In genomic region chr20:31565699-31566331, GRCh38 we compare ENCODE assay signal across 10 cellular contexts. TPM values are rescaled to one million over a fixed set of nuclear protein-coding genes. Genes with fewer than 3 reads are reported as not detected.
DNase-seq lines count a peak whose midpoint lies in the region; ATAC-seq and TF ChIP-seq lines count a peak whose summit lies in the region.
"Had no signal": no experiment of that assay in that cellular context is flagged by ENCODE, and none has a peak within 500 bp of the region (broad histone marks: within the 10 kb centered on the region; RNA-seq: fewer than 3 reads in every experiment).

No MANE protein-coding gene starts in this region.

- BruUV-seq in MCF 10A (replicated peaks; lab: Mats Ljungman, UMichigan), result no TSS peak

- peaks cover 79% of the 10 kb centered on the region for H3K36me3 Mint-ChIP-seq in MCF 10A (ENCODE audit: insufficient read depth, unreplicated experiment)
- H3K36me3 Mint-ChIP-seq in progenitor cell of endocrine pancreas (ENCODE audit: insufficient read depth), result peaks cover 20% of the 10 kb centered on the region

- H3K27ac Mint-ChIP-seq in MCF 10A (ENCODE audit: low read depth, unreplicated experiment), result no peak overlapping the region
- peak overlapping the region; percentile 62 for H3K27ac Mint-ChIP-seq in progenitor cell of endocrine pancreas

- H3K4me1 Mint-ChIP-seq in MCF 10A (ENCODE audit: insufficient read depth, unreplicated experiment) (peaks cover 47% of the 10 kb centered on the region), progenitor cell of endocrine pancreas (ENCODE audit: low read depth) (peaks cover 32% of the 10 kb centered on the region)

- POLR2A ChIA-PET in MCF 10A (lab: Yijun Ruan, JAX), result interaction anchor here (0.7 to 30.6 kb wide), 9 partner anchors 8 to 185 kb away, joined by 3 to 1321 read pairs (median 17); partner anchors contain the start of gene ID1

- no peak for TF ChIP-seq CTCF in MCF 10A (IDR thresholded peaks at IDR 0.05; ENCODE audit: unreplicated experiment)
- TF ChIP-seq CTCF in progenitor cell of endocrine pancreas (IDR thresholded peaks at IDR 0.05; ENCODE audit: unreplicated experiment), result no peak

- H3K4me3 Mint-ChIP-seq in MCF 10A (ENCODE audit: unreplicated experiment) (no peak overlapping the region), progenitor cell of endocrine pancreas (ENCODE audit: low read depth) (no peak overlapping the region)
- H3K4me3 Mint-ChIP-seq: activated CD4-positive, alpha-beta T cell treated with anti-CD3 and anti-CD28 coated beads for 36 hours; central memory CD8-positive, alpha-beta T cell had no signal

- DNase-seq in DMS79 treated with DMSO at 0.1 percent for 48 hours (lab: John Stamatoyannopoulos, UW), result peak; percentile 60
- DNase-seq in NCI-H1105 treated with DMSO at 0.1 percent for 48 hours (lab: John Stamatoyannopoulos, UW), result peak; percentile 63
- peak; percentile 90 for DNase-seq in MCF 10A (ENCODE audit: unreplicated experiment)
- DNase-seq in progenitor cell of endocrine pancreas (ENCODE audit: low spot score, unreplicated experiment), result no peak
- DNase-seq in stimulated activated CD4-positive, alpha-beta T cell treated with anti-CD3 and anti-CD28 coated beads, Interleukin-1b, Interleukin-23, amount 100 ng/mL, for 48 hours, result no peak
- DNase-seq: activated naive CD4-positive, alpha-beta T cell had no signal

- no peaks in the 10 kb centered on the region for H3K27me3 Mint-ChIP-seq in MCF 10A (ENCODE audit: insufficient read depth, unreplicated experiment)
- H3K27me3 Mint-ChIP-seq in progenitor cell of endocrine pancreas, result no peaks in the 10 kb centered on the region
- H3K27me3 Mint-ChIP-seq: activated CD4-positive, alpha-beta T cell treated with anti-CD3 and anti-CD28 coated beads for 36 hours; central memory CD8-positive, alpha-beta T cell had no signal

- intact Hi-C loops in MCF 10A (cut with micrococcal nuclease), result no loop called here

- no peaks in the 10 kb centered on the region for H3K9me3 Mint-ChIP-seq in MCF 10A (ENCODE audit: unreplicated experiment)
- H3K9me3 Mint-ChIP-seq in progenitor cell of endocrine pancreas (ENCODE audit: low read depth), result no peaks in the 10 kb centered on the region
- H3K9me3 Mint-ChIP-seq: central memory CD8-positive, alpha-beta T cell had no signal

- ATAC-seq in GM21526 (IDR thresholded peaks at IDR 0.05; ENCODE audit: low FRiP score, unreplicated experiment) (no peak), GM19324 (IDR thresholded peaks at IDR 0.05; ENCODE audit: low FRiP score, unreplicated experiment) (no peak)

- CTCF ChIA-PET in MCF 10A (lab: Yijun Ruan, JAX), result interaction anchor here (0.6 to 31.0 kb wide), 10 partner anchors 7 to 162 kb away, joined by 3 to 1902 read pairs (median 12); partner anchors contain the start of genes BCL2L1 and ID1

RNA-seq across cellular contexts. Expression of gene ID1, which starts 39.3 kb away (rescaled TPM):
- total RNA-seq in MCF 10A (2022) (35.7 and 38.4 TPM in 2 replicates), progenitor cell of endocrine pancreas (322 and 326 TPM in 2 replicates)

RNA-seq across cellular contexts. Expression of gene HM13, which starts 51.6 kb away (rescaled TPM):
- total RNA-seq in MCF 10A (2022) (276 and 338 TPM in 2 replicates), progenitor cell of endocrine pancreas (211 and 217 TPM in 2 replicates)

Comparison
In these comparisons a context has a peak if more than half of its experiments do, and no peak if none do; other contexts are left out.
1. DNase-seq: peak in DMS79 treated with DMSO at 0.1 percent for 48 hours (single experiment), NCI-H1105 treated with DMSO at 0.1 percent for 48 hours (single experiment) and MCF 10A (single experiment); none in progenitor cell of endocrine pancreas (single experiment) and stimulated activated CD4-positive, alpha-beta T cell treated with anti-CD3 and anti-CD28 coated beads, Interleukin-1b, Interleukin-23, amount 100 ng/mL, for 48 hours (single experiment).